Comparison of ENCODE assay signal across 15 cellular contexts in the genomic region with DNA sequence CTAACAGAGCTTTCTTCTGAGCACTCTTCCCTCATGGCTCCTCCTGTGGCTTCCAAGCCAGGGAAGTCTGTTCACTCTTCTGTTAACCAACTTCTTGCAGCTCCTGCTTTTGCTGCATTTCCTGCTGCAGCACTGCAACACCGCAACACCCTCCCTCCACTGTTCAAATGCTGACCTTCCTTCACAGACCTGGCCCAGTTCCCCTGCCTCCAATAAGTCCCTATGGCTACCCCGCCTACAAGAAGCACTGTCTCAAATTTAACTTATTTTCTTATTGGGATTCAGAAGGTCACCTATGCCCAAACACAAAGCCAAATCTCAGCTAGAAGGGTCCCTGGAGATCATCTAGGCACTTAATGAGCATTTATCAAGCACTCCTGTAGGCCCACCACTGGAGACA. TPM values are rescaled to one million over a fixed set of nuclear protein-coding genes. Genes with fewer than 3 reads are reported as not detected.
DNase-seq lines count a peak whose midpoint lies in the region; ATAC-seq and TF ChIP-seq lines count a peak whose summit lies in the region.
"Had no signal": no experiment of that assay in that cellular context is flagged by ENCODE, and none has a peak within 500 bp of the region (broad histone marks: within the 10 kb centered on the region; RNA-seq: fewer than 3 reads in every experiment).

No MANE protein-coding gene starts in this region.

- POLR2A ChIA-PET in PC-3 (lab: Charles Lee; ENCODE audit: unreplicated experiment): no interaction called here

- H3K4me1 ChIP-seq in PC-3 (ENCODE audit: insufficient read depth, low read length) (peaks cover 10% of the 10 kb centered on the region), HAP-1 (no peaks in the 10 kb centered on the region)
- H3K4me1 ChIP-seq in effector memory CD4-positive, alpha-beta T cell (ENCODE audit: control insufficient read depth, insufficient read depth, low read length, poor library complexity, severe bottlenecking): peaks cover 71% of the 10 kb centered on the region

- peak overlapping the region; percentile 89 for H3K4me3 Mint-ChIP-seq in activated T-cell treated with anti-CD3 and anti-CD28 coated beads, Interleukin-2, amount 50 U/mL, for 4 hours
- H3K4me3 Mint-ChIP-seq in stimulated activated effector memory CD8-positive, alpha-beta T cell treated with anti-CD3 and anti-CD28 coated beads, Interleukin-12 subunit alpha, Interleukin-12 subunit beta, amount 100 ng/mL, for 72 hours: peak overlapping the region; percentile 81
- H3K4me3 Mint-ChIP-seq: H9 had no signal

- no peak for ATAC-seq in activated T-cell treated with anti-CD3 and anti-CD28 coated beads, Interleukin-2, amount 50 U/mL, for 4 hours
- ATAC-seq in PC-3: no peak
- no peak for ATAC-seq in stimulated activated effector memory CD8-positive, alpha-beta T cell treated with anti-CD3 and anti-CD28 coated beads, Interleukin-12 subunit alpha, Interleukin-12 subunit beta, amount 100 ng/mL, for 72 hours

- H3K27me3 ChIP-seq in PC-3 (ENCODE audit: low read length) (no peaks in the 10 kb centered on the region), HAP-1 (ENCODE audit: low read depth) (no peaks in the 10 kb centered on the region)
- H3K27me3 ChIP-seq in effector memory CD4-positive, alpha-beta T cell (replicated peaks; ENCODE audit: control insufficient read depth, insufficient read depth, low read length, poor library complexity, severe bottlenecking): no peaks in the 10 kb centered on the region

- H3K9me3 ChIP-seq in PC-3 (ENCODE audit: low read length) (no peaks in the 10 kb centered on the region), HAP-1 (no peaks in the 10 kb centered on the region)
- no peaks in the 10 kb centered on the region for H3K9me3 ChIP-seq in effector memory CD4-positive, alpha-beta T cell (ENCODE audit: control insufficient read depth, low read length)

- H3K4me3 ChIP-seq in PC-3 (ENCODE audit: low read length) (no peak overlapping the region), HAP-1 (no peak overlapping the region)
- no peak overlapping the region for H3K4me3 ChIP-seq in effector memory CD4-positive, alpha-beta T cell (ENCODE audit: insufficient read depth, low read depth, low read length, poor library complexity, severe bottlenecking)
- H3K4me3 ChIP-seq: smooth muscle cell had no signal

- H2AFZ ChIP-seq in PC-3 (ENCODE audit: low read length): no peak overlapping the region

- peak overlapping the region; percentile 78 for H3K27ac Mint-ChIP-seq in stimulated activated effector memory CD8-positive, alpha-beta T cell treated with anti-CD3 and anti-CD28 coated beads, Interleukin-12 subunit alpha, Interleukin-12 subunit beta, amount 100 ng/mL, for 72 hours

- H4K20me1 ChIP-seq in PC-3 (ENCODE audit: low read length): peaks cover 26% of the 10 kb centered on the region

- no peaks in the 10 kb centered on the region for H3K9me3 Mint-ChIP-seq in activated T-cell treated with anti-CD3 and anti-CD28 coated beads, Interleukin-2, amount 50 U/mL, for 4 hours
- no peaks in the 10 kb centered on the region for H3K9me3 Mint-ChIP-seq in stimulated activated effector memory CD8-positive, alpha-beta T cell treated with anti-CD3 and anti-CD28 coated beads, Interleukin-12 subunit alpha, Interleukin-12 subunit beta, amount 100 ng/mL, for 72 hours
- H3K9me3 Mint-ChIP-seq: H9 had no signal

- no peaks in the 10 kb centered on the region for H3K27me3 Mint-ChIP-seq in activated T-cell treated with anti-CD3 and anti-CD28 coated beads, Interleukin-2, amount 50 U/mL, for 4 hours (ENCODE audit: low read depth)

- no peak overlapping the region for H3K27ac ChIP-seq in PC-3 (ENCODE audit: low read length)
- H3K27ac ChIP-seq in effector memory CD4-positive, alpha-beta T cell (ENCODE audit: insufficient read depth, low read length, poor library complexity, severe bottlenecking): peak overlapping the region; percentile 50

- H3K79me2 ChIP-seq in PC-3 (ENCODE audit: low read length): peaks cover 37% of the 10 kb centered on the region

- in situ Hi-C loops in HAP-1 (cut with MboI; ENCODE audit: low sequenced_read_pairs): no loop called here

- no peaks in the 10 kb centered on the region for H3F3A ChIP-seq in PC-3 (ENCODE audit: low read length, unreplicated experiment)

- no TSS peak for BruUV-seq in PC-3 (replicated peaks; lab: Mats Ljungman, UMichigan)

- H3K4me2 ChIP-seq in PC-3 (ENCODE audit: low read length): peak overlapping the region; percentile 17; the same call in 1 of the 2 replicates
- H3K4me2 ChIP-seq: smooth muscle cell had no signal

- H3K4me1 Mint-ChIP-seq in activated T-cell treated with anti-CD3 and anti-CD28 coated beads, Interleukin-2, amount 50 U/mL, for 4 hours (ENCODE audit: low read depth): peaks cover 88% of the 10 kb centered on the region
- peaks cover 75% of the 10 kb centered on the region for H3K4me1 Mint-ChIP-seq in stimulated activated effector memory CD8-positive, alpha-beta T cell treated with anti-CD3 and anti-CD28 coated beads, Interleukin-12 subunit alpha, Interleukin-12 subunit beta, amount 100 ng/mL, for 72 hours

- DNase-seq in activated T-cell treated with anti-CD3 and anti-CD28 coated beads, Interleukin-2, amount 50 U/mL, for 4 hours: no peak
- DNase-seq in activated T-cell treated with anti-CD3 and anti-CD28 coated beads for 4 hours (no peak), PC-3 (no peak), NCI-H2227 (lab: John Stamatoyannopoulos, UW; ENCODE audit: unreplicated experiment) (no peak), GOT3 (lab: John Stamatoyannopoulos, UW) (no peak), HAP-1 (ENCODE audit: low spot score in 2 of 2) (no peak)
- DNase-seq in effector memory CD4-positive, alpha-beta T cell: no peak
- DNase-seq in stimulated activated effector memory CD8-positive, alpha-beta T cell treated with anti-CD3 and anti-CD28 coated beads, Interleukin-12 subunit alpha, Interleukin-12 subunit beta, amount 100 ng/mL, for 72 hours (ENCODE audit: low spot score in 2 of 2): no peak
- DNase-seq: DMS 273 treated with DMSO at 0.1 percent for 48 hours, H9, NCI-H187 treated with DMSO at 0.1 percent for 48 hours, NCI-H774, occipital lobe, Right ventricle myocardium superior had no signal

- no peaks in the 10 kb centered on the region for H3K9me2 ChIP-seq in PC-3 (replicated peaks; ENCODE audit: low read length)

- no peak overlapping the region for H3K9ac ChIP-seq in PC-3 (ENCODE audit: low read length)

- H3K36me3 Mint-ChIP-seq in activated T-cell treated with anti-CD3 and anti-CD28 coated beads, Interleukin-2, amount 50 U/mL, for 4 hours (ENCODE audit: insufficient read depth): peaks cover 16% of the 10 kb centered on the region
- H3K36me3 Mint-ChIP-seq in stimulated activated effector memory CD8-positive, alpha-beta T cell treated with anti-CD3 and anti-CD28 coated beads, Interleukin-12 subunit alpha, Interleukin-12 subunit beta, amount 100 ng/mL, for 72 hours: peaks cover 49% of the 10 kb centered on the region

- CTCF ChIA-PET in PC-3 (lab: Charles Lee): no interaction called here

- H3K36me3 ChIP-seq in PC-3 (ENCODE audit: low read depth, low read length): peaks cover 8% of the 10 kb centered on the region
- H3K36me3 ChIP-seq in effector memory CD4-positive, alpha-beta T cell (ENCODE audit: control insufficient read depth, insufficient read depth, low read length): peaks cover 17% of the 10 kb centered on the region
- peaks cover 9% of the 10 kb centered on the region for H3K36me3 ChIP-seq in HAP-1 (replicated peaks)

- intact Hi-C loops in PC-3 (cut with micrococcal nuclease): no loop called here

- TF ChIP-seq CTCF in PC-3 (conservative IDR thresholded peaks at IDR 0.05; ENCODE audit: low read depth, low read length): no peak

RNA-seq across cellular contexts. Expression of a gene that starts 44.6 kb away (rescaled TPM):
- total RNA-seq in activated T-cell treated with anti-CD3 and anti-CD28 coated beads, Interleukin-2, amount 50 U/mL, for 4 hours: 10 to 100 TPM; 31.6 to 46.4 (median 42.6) TPM
- total RNA-seq in PC-3 (2014; rRNA removed): 29.0 and 32.3 TPM in 2 replicates

RNA-seq across cellular contexts. Expression of a gene that starts 53.5 kb away (rescaled TPM):
- total RNA-seq in activated T-cell treated with anti-CD3 and anti-CD28 coated beads, Interleukin-2, amount 50 U/mL, for 4 hours: not detected
- not detected in 2 replicates for total RNA-seq in PC-3 (2014; rRNA removed)
- total RNA-seq: H9, smooth muscle cell had no signal
